Comparison of ENCODE assay signal across 18 cellular contexts in the genomic region with DNA sequence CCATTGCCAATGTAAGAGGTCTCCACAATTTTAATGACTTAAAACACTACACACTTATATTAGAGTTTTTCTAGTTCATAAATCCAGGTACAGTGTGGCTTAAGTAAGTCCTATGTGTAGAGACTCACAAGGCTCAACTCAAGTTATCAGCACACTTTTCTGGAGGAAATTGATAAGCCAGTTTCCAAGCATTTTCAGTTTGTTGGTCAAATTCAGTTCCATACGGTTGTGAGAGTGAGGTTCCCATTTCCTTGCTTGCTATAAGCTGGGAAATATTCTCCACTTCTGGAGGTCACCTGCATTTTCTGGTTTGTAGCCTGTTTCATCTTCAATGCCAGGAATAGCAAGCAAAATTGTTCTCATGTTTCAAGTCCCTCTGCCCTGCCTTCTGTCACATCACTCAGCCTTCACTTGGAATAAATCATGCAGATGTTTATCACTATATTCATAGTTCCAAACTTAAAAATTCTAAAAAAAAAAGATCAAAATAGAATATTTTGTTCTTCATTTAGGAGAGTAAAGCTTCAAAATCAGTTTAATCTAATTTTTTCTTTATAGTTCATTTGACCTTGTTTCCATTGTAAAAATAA.
DNase-seq lines count a peak whose midpoint lies in the region; ATAC-seq, FAIRE-seq and TF ChIP-seq lines count a peak whose summit lies in the region.
"Had no signal": no experiment of that assay in that cellular context is flagged by ENCODE, and none has a peak within 500 bp of the region (broad histone marks: within the 10 kb centered on the region; RNA-seq: fewer than 3 reads in every experiment).

No MANE protein-coding gene starts in this region.

- H2AFZ ChIP-seq in K562 (ENCODE audit: low read depth, low read length): no peak overlapping the region

- H3K9me3 ChIP-seq in K562 (replicated peaks; ENCODE audit: control insufficient read depth, insufficient read depth, low read depth, low read length): 0 out of 2 replicates have a peak, but pooled peaks cover 2% of the 10 kb centered on the region
- H3K9me3 ChIP-seq: BLaER1 had no signal

- POLR2A ChIA-PET in K562 (lab: Yijun Ruan, JAX): interaction anchor here (0.5 kb wide), 1 partner anchor 477 kb away, joined by 3 read pairs; no protein-coding TSS in a partner anchor

- DNase-seq in CMK (ENCODE audit: low read depth) (peak; percentile 33), NCI-H2171 treated with DMSO at 0.1 percent for 48 hours (lab: John Stamatoyannopoulos, UW) (peak; percentile 83), OCI-M2 (lab: John Stamatoyannopoulos, UW; ENCODE audit: unreplicated experiment) (peak; percentile 7), K562 (ENCODE audit: extremely low read depth in 1 of 4, low spot score in 3 of 4) (peak in 2 of 4 experiments; percentile 28 to 61), GM19238 (ENCODE audit: insufficient read length, low spot score) (no peak), activated T-cell treated with anti-CD3 and anti-CD28 coated beads for 4 hours (no peak), GM20000 (ENCODE audit: low spot score) (no peak)
- DNase-seq: 8988T; AML-193; CD8-positive, alpha-beta memory T cell; DMS79; HCEC 1CT; HFFc6 had no signal

- no peak for TF ChIP-seq POLR2A in K562 (conservative IDR thresholded peaks at IDR 0.05)

- peaks cover 65% of the 10 kb centered on the region for H3K79me2 ChIP-seq in K562 (ENCODE audit: control insufficient read depth, insufficient read depth, low read length)

- H3K4me1 ChIP-seq in K562 (replicated peaks in 1 of 2; ENCODE audit: control insufficient read depth in 2 of 2, insufficient read depth in 2 of 2, low read length in 2 of 2): peaks cover 0 to 13% of the 10 kb centered on the region in 2 experiments; a peak in 3 of 5 replicates
- H3K4me1 ChIP-seq: BLaER1 had no signal

- H3K4me2 ChIP-seq in K562 (ENCODE audit: insufficient read depth, low read length): peak overlapping the region; percentile 59
- H3K4me2 ChIP-seq: BLaER1 had no signal

- peak overlapping the region in 1 of 2 experiments; percentile 27; a peak in 1 of 4 replicates for H3K9ac ChIP-seq in K562 (ENCODE audit: insufficient read depth in 1 of 2, low read depth in 2 of 2, low read length in 2 of 2)
- H3K9ac ChIP-seq: BLaER1 had no signal

- 0% methylated on average over 1 of the region's 1 CpG for WGBS in K562 (ENCODE audit: insufficient coverage, low coverage, missing lambda C conversion rate)

- no TSS peak for BruUV-seq in K562 (replicated peaks; lab: Mats Ljungman, UMichigan)

- TF ChIP-seq EP300 in K562 (IDR thresholded peaks at IDR 0.05; ENCODE audit: low read length): peak; percentile 52; the same call in 1 of the 2 replicates

- no peaks in the 10 kb centered on the region for H3K9me1 ChIP-seq in K562 (ENCODE audit: control insufficient read depth, insufficient read depth, low read length)

- H3K4me3 ChIP-seq in K562: no peak overlapping the region
- H3K4me3 ChIP-seq: BLaER1, GM12878 had no signal

- TF ChIP-seq RAD21 in K562 (CRISPR knock-in tag; conservative IDR thresholded peaks at IDR 0.05 in 1 of 2, IDR thresholded peaks at IDR 0.05 in 1 of 2): no peak

- peak; percentile 84 for FAIRE-seq in K562 (lab: Jason Lieb, UNC)
- FAIRE-seq: GM12878, GM18507, GM19239 had no signal

- no peaks in the 10 kb centered on the region for H4K20me1 ChIP-seq in K562 (replicated peaks; ENCODE audit: control insufficient read depth, insufficient read depth, low read length)
- H4K20me1 ChIP-seq: BLaER1 had no signal

- H3K36me3 ChIP-seq in K562 (ENCODE audit: control insufficient read depth, insufficient read depth, low read length): peaks cover 17% of the 10 kb centered on the region
- H3K36me3 ChIP-seq: BLaER1 had no signal

- peak overlapping the region; percentile 65 for H3K27ac ChIP-seq in K562 (ENCODE audit: extremely low read depth, low read depth, low read length)
- H3K27ac ChIP-seq: BLaER1, HL-60 had no signal

- TF ChIP-seq CTCF in K562 (IDR thresholded peaks at IDR 0.05 in 2 of 3, conservative IDR thresholded peaks at IDR 0.05 in 1 of 3; ENCODE audit: insufficient read depth in 2 of 3, low read depth in 1 of 3, low read length in 3 of 3): no peak
- TF ChIP-seq CTCF in GM20000 (IDR thresholded peaks at IDR 0.05; ENCODE audit: extremely low read depth, missing control alignments): no peak

- intact Hi-C loops in K562 (cut with micrococcal nuclease): no loop called here

- in situ Hi-C loops in K562 (cut with MboI): no loop called here

- CTCF ChIA-PET in K562 (lab: Yijun Ruan, JAX; ENCODE audit: low intra/inter-chr PET ratio): interaction anchor here (0.6 kb wide), 1 partner anchor 1469 kb away, joined by 3 read pairs; no protein-coding TSS in a partner anchor

- ATAC-seq in K562: peak; percentile 85
- ATAC-seq: GM12878 had no signal

- no peaks in the 10 kb centered on the region for H3K27me3 ChIP-seq in K562 (ENCODE audit: control insufficient read depth in 2 of 2, insufficient read depth in 2 of 2, low read length in 2 of 2)
- H3K27me3 ChIP-seq: BLaER1 had no signal

TF ChIP-seq in K562, 482 proteins besides CTCF, POLR2A, EP300 and RAD21 (continues in another document):
- TF ChIP-seq TCF3 (CRISPR knock-in tag; IDR thresholded peaks at IDR 0.05) (peak; percentile 29; the same call in 1 of the 2 replicates), SMARCA4 (IDR thresholded peaks at IDR 0.05) (peak; percentile 50; the same call in 1 of the 2 replicates), ZFP1 (CRISPR knock-in tag; IDR thresholded peaks at IDR 0.05) (no peak), DPF2 (IDR thresholded peaks at IDR 0.05) (peak; percentile 75), SMARCC2 (IDR thresholded peaks at IDR 0.05; ENCODE audit: low read depth) (no peak), PCBP1 (IDR thresholded peaks at IDR 0.05; ENCODE audit: low read depth, low read length, poor library complexity, severe bottlenecking) (no peak), MAZ (CRISPR knock-in tag; conservative IDR thresholded peaks at IDR 0.05 in 1 of 2, IDR thresholded peaks at IDR 0.05 in 1 of 2) (0 out of 4 replicates have a peak, but pooled peaks of 1 of the 2 experiments have one; percentile 12)
- TF ChIP-seq, protein P1, sequence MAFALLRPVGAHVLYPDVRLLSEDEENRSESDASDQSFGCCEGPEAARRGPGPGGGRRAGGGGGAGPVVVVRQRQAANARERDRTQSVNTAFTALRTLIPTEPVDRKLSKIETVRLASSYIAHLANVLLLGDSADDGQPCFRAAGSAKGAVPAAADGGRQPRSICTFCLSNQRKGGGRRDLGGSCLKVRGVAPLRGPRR (CRISPR knock-in tag; IDR thresholded peaks at IDR 0.05): no peak
- TF ChIP-seq, protein P2, sequence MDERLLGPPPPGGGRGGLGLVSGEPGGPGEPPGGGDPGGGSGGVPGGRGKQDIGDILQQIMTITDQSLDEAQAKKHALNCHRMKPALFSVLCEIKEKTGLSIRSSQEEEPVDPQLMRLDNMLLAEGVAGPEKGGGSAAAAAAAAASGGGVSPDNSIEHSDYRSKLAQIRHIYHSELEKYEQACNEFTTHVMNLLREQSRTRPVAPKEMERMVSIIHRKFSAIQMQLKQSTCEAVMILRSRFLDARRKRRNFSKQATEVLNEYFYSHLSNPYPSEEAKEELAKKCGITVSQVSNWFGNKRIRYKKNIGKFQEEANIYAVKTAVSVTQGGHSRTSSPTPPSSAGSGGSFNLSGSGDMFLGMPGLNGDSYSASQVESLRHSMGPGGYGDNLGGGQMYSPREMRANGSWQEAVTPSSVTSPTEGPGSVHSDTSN (CRISPR knock-in tag; IDR thresholded peaks at IDR 0.05; ENCODE audit: low read depth): no peak
- TF ChIP-seq, protein P2 (tag; conservative IDR thresholded peaks at IDR 0.05; ENCODE audit: low read depth): peak; percentile 82
- TF ChIP-seq, protein P3, sequence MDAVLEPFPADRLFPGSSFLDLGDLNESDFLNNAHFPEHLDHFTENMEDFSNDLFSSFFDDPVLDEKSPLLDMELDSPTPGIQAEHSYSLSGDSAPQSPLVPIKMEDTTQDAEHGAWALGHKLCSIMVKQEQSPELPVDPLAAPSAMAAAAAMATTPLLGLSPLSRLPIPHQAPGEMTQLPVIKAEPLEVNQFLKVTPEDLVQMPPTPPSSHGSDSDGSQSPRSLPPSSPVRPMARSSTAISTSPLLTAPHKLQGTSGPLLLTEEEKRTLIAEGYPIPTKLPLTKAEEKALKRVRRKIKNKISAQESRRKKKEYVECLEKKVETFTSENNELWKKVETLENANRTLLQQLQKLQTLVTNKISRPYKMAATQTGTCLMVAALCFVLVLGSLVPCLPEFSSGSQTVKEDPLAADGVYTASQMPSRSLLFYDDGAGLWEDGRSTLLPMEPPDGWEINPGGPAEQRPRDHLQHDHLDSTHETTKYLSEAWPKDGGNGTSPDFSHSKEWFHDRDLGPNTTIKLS (IDR thresholded peaks at IDR 0.05; ENCODE audit: borderline replicate concordance, low read depth): no peak
- TF ChIP-seq, protein P4, sequence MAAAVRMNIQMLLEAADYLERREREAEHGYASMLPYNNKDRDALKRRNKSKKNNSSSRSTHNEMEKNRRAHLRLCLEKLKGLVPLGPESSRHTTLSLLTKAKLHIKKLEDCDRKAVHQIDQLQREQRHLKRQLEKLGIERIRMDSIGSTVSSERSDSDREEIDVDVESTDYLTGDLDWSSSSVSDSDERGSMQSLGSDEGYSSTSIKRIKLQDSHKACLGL (CRISPR knock-in tag; IDR thresholded peaks at IDR 0.05; ENCODE audit: borderline replicate concordance, poor library complexity, severe bottlenecking): no peak

Comparison
In these comparisons a context has a peak if more than half of its experiments do, and no peak if none do; other contexts are left out.
1. DNase-seq: peak in CMK (single experiment), NCI-H2171 treated with DMSO at 0.1 percent for 48 hours (single experiment) and OCI-M2 (single experiment); none in GM19238 (single experiment), activated T-cell treated with anti-CD3 and anti-CD28 coated beads for 4 hours (single experiment) and GM20000 (single experiment).